27 cellular contexts compared by ENCODE assay signal in the genomic region with DNA sequence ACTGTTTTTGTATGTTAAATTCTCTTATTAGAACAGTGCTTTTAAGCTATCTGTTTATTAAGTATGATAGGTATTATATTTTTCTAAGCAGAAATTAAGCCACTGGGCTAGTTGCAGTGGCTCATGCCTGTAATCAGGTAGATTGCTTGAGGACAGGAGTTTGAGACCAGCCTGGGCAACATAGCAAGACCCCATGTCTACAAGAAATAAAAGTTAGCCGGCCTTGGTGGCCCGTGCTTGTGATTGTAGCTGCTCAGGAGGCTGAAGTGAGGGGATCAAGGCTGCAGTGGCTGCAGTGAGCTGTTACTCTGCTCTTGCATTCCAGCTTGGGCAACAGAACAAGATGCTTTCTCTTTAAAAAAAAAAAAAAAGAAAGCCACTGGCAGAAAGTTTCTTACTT. TPM values are rescaled to one million over a fixed set of nuclear protein-coding genes. Genes with fewer than 3 reads are reported as not detected.
"Had no signal": no experiment of that assay in that cellular context is flagged by ENCODE, and none has a peak within 500 bp of the region (broad histone marks: within the 10 kb centered on the region; RNA-seq: fewer than 3 reads in every experiment).

No MANE protein-coding gene starts in this region.

- ATAC-seq: effector memory CD8-positive, alpha-beta T cell; esophagus mucosa; foreskin keratinocyte; gastrocnemius medialis; gastroesophageal sphincter; heart left ventricle; heart right ventricle had no signal

- H3K9me3 ChIP-seq: colonic mucosa, esophagus muscularis mucosa, esophagus squamous epithelium, gastrocnemius medialis, gastroesophageal sphincter, heart left ventricle, heart right ventricle had no signal

- H3K4me3 ChIP-seq: colonic mucosa, coronary artery, dorsolateral prefrontal cortex, esophagus muscularis mucosa, esophagus squamous epithelium, gastrocnemius medialis, gastroesophageal sphincter, heart left ventricle, heart right ventricle had no signal

- H3K4me1 ChIP-seq: colonic mucosa, esophagus muscularis mucosa, esophagus squamous epithelium, foreskin keratinocyte, gastrocnemius medialis, gastroesophageal sphincter, heart left ventricle, heart right ventricle had no signal

- H3K27me3 ChIP-seq: colonic mucosa, dorsolateral prefrontal cortex, esophagus muscularis mucosa, esophagus squamous epithelium, foreskin keratinocyte, gastrocnemius medialis, gastroesophageal sphincter, heart left ventricle, heart right ventricle had no signal

- H3K27me3 Mint-ChIP-seq: dendritic cell treated with granulocyte-macrophage colony-stimulating factor and Interleukin-4, amounts not matched to agents 40 ng/mL and 50 ng/mL, for 4 days; effector memory CD8-positive, alpha-beta T cell had no signal

- H3K9me3 Mint-ChIP-seq: dendritic cell treated with granulocyte-macrophage colony-stimulating factor and Interleukin-4, amounts not matched to agents 40 ng/mL and 50 ng/mL, for 4 days; effector memory CD8-positive, alpha-beta T cell had no signal

- H3K4me3 Mint-ChIP-seq: dendritic cell treated with granulocyte-macrophage colony-stimulating factor and Interleukin-4, amounts not matched to agents 40 ng/mL and 50 ng/mL, for 4 days; effector memory CD8-positive, alpha-beta T cell; endodermal cell had no signal

- FAIRE-seq: endothelial cell of umbilical vein had no signal

- H3K27ac Mint-ChIP-seq: dendritic cell treated with granulocyte-macrophage colony-stimulating factor and Interleukin-4, amounts not matched to agents 40 ng/mL and 50 ng/mL, for 4 days; effector memory CD8-positive, alpha-beta T cell; endodermal cell had no signal

- H3K36me3 ChIP-seq: colonic mucosa had no signal

- H3K27ac ChIP-seq: colonic mucosa, coronary artery, dorsolateral prefrontal cortex, epithelial cell of prostate, esophagus muscularis mucosa, esophagus squamous epithelium, foreskin keratinocyte, gastrocnemius medialis, gastroesophageal sphincter, heart left ventricle, heart right ventricle had no signal

- DNase-seq: colonic mucosa; cortex of kidney; dermis blood vessel endothelial cell; dorsolateral prefrontal cortex; effector CD4-positive, alpha-beta T cell; effector CD8-positive, alpha-beta T cell; effector memory CD4-positive, alpha-beta T cell; effector memory CD8-positive, alpha-beta T cell; endodermal cell; erythroblast; esophagus squamous epithelium; foreskin fibroblast; foreskin keratinocyte; foreskin melanocyte; gastrocnemius medialis; glutamatergic neuron; head of caudate nucleus; heart left ventricle; heart right ventricle had no signal

RNA-seq across cellular contexts. Expression of a gene that starts 45.0 kb away (rescaled TPM):
- total RNA-seq: epithelial cell of proximal tubule had no signal
